Comparison of ENCODE assay signal across 1 cellular context in the genomic region with DNA sequence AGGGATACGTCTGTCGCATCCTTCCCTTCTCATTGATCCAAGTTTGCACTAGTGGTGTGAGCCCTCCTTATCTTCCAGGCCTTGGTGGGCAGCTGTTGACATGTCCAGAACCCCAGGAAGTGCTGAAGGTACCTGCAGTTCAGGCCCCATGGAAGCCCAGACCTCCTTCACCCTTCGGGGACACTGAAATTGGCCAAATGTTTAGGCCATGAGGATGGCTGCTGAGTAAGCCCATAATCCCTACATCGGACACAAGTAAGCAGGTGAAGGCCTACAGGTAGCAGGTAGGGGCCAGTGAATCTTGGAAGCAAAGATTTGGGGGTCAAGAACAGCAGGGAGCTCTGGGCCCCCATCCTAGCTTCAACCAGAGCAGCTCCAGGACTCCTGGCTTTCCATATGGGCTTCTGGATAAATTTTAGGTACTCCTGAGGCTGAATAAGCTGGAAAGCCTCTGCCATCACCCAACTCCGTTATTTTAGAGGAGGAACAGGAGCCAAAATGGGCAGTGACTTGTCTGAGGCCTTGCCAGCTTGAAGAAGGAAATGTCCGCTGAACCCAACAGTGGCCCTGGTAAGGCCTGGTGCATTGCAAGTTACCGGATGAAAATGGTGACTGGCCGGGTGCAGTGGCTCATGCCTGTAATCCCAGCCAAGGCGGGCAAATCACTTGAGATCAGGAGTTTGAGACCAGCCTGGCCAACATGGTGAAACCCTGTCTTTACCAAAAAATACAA.
TF ChIP-seq lines count a peak whose summit lies in the region.

No MANE protein-coding gene starts in this region.

TF ChIP-seq in HepG2, 621 proteins besides CTCF, POLR2A, EP300 and RAD21:
- TF ChIP-seq, protein P1, sequence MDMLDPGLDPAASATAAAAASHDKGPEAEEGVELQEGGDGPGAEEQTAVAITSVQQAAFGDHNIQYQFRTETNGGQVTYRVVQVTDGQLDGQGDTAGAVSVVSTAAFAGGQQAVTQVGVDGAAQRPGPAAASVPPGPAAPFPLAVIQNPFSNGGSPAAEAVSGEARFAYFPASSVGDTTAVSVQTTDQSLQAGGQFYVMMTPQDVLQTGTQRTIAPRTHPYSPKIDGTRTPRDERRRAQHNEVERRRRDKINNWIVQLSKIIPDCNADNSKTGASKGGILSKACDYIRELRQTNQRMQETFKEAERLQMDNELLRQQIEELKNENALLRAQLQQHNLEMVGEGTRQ (IDR thresholded peaks at IDR 0.05; ENCODE audit: low read depth, low read length): no peak
- TF ChIP-seq, protein P1 (CRISPR knock-in tag; IDR thresholded peaks at IDR 0.05; ENCODE audit: borderline replicate concordance): no peak
- TF ChIP-seq RBM22 (optimal IDR thresholded peaks at IDR 0.05; ENCODE audit: low read length): peak; percentile 69
- no peak for TF ChIP-seq JUNB (CRISPR knock-in tag; IDR thresholded peaks at IDR 0.05; ENCODE audit: borderline replicate concordance)
- TF ChIP-seq PAF1 (CRISPR knock-in tag; IDR thresholded peaks at IDR 0.05): peak; percentile 51; the same call in 1 of the 2 replicates
- no peak for TF ChIP-seq PHF21A (CRISPR knock-in tag; IDR thresholded peaks at IDR 0.05)
- no peak for TF ChIP-seq HNF4G (IDR thresholded peaks at IDR 0.05; ENCODE audit: borderline replicate concordance, low read depth, low read length)
- TF ChIP-seq HNF4G (CRISPR knock-in tag; IDR thresholded peaks at IDR 0.05; ENCODE audit: borderline replicate concordance, low read depth): no peak
